ENCODE assay signal across 21 cellular contexts in the genomic region with DNA sequence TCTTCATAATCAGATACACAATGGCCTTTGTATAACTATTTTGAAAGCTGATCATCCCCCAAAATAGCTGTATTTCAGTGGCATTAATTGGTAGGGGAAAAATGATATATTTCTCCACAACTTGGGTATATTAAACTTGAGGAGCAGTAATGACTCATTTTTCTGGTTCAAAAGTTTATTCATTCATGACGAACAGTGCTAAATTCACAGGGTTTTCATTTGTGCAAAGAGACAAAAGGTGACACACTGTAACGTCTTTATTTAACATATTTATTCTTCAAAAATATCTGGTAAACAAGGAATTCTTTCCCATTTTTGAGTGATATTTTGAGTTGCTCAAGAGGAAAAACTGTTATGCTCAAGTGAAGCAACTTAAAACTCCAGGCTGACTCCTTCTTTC.
"Had no signal": no experiment of that assay in that cellular context is flagged by ENCODE, and none has a peak within 500 bp of the region (broad histone marks: within the 10 kb centered on the region; RNA-seq: fewer than 3 reads in every experiment).

No MANE protein-coding gene starts in this region.

- H3K36me3 ChIP-seq: esophagus squamous epithelium, heart right ventricle, neutrophil, spleen, tibial nerve, upper lobe of right lung, vagina had no signal

- H3K36me3 Mint-ChIP-seq: naive thymus-derived CD8-positive, alpha-beta T cell; stimulated activated memory B cell treated with anti-CD40 and anti-IgM and Interleukin-4, amounts not matched to agents 10 μg/mL and 1 μg/mL and 100 μg/mL, for 72 hours had no signal

- H3K4me3 ChIP-seq: esophagus squamous epithelium, heart right ventricle, mucosa of descending colon, psoas muscle, spleen, testis, tibial nerve, upper lobe of right lung, vagina had no signal

- H3K4me3 Mint-ChIP-seq: naive thymus-derived CD8-positive, alpha-beta T cell; stimulated activated memory B cell treated with anti-CD40 and anti-IgM and Interleukin-4, amounts not matched to agents 10 μg/mL and 1 μg/mL and 100 μg/mL, for 72 hours; stimulated activated naive CD8-positive, alpha-beta T cell treated with anti-CD3 and anti-CD28 coated beads, Interleukin-15, amount 100 ng/mL, for 72 hours had no signal

- DNase-seq: dermis blood vessel endothelial cell; esophagus squamous epithelium; foreskin melanocyte; heart right ventricle; hypothalamus; islet precursor cell; mammary epithelial cell; mucosa of descending colon; naive thymus-derived CD8-positive, alpha-beta T cell; psoas muscle; spleen; stimulated activated CD4-positive, alpha-beta T cell treated with anti-CD3 and anti-CD28 coated beads, Interleukin-15, amount 100 ng/mL, for 24 hours; stimulated activated CD4-positive, alpha-beta T cell treated with anti-CD3 and anti-CD28 coated beads, Interleukin-1b, Interleukin-23, amount 100 ng/mL, for 48 hours; stimulated activated CD4-positive, alpha-beta T cell treated with anti-CD3 and anti-CD28 coated beads, Interleukin-4, amount 100 ng/mL, for 24 hours; stimulated activated naive CD8-positive, alpha-beta T cell treated with anti-CD3 and anti-CD28 coated beads, Interleukin-15, amount 100 ng/mL, for 72 hours; testis; upper lobe of right lung had no signal

- H3K27ac Mint-ChIP-seq: naive thymus-derived CD8-positive, alpha-beta T cell; stimulated activated memory B cell treated with anti-CD40 and anti-IgM and Interleukin-4, amounts not matched to agents 10 μg/mL and 1 μg/mL and 100 μg/mL, for 72 hours; stimulated activated naive CD8-positive, alpha-beta T cell treated with anti-CD3 and anti-CD28 coated beads, Interleukin-15, amount 100 ng/mL, for 72 hours had no signal

- H3K27me3 Mint-ChIP-seq: naive thymus-derived CD8-positive, alpha-beta T cell; stimulated activated naive CD8-positive, alpha-beta T cell treated with anti-CD3 and anti-CD28 coated beads, Interleukin-15, amount 100 ng/mL, for 72 hours had no signal

- H3K9me3 Mint-ChIP-seq: naive thymus-derived CD8-positive, alpha-beta T cell; stimulated activated memory B cell treated with anti-CD40 and anti-IgM and Interleukin-4, amounts not matched to agents 10 μg/mL and 1 μg/mL and 100 μg/mL, for 72 hours; stimulated activated naive CD8-positive, alpha-beta T cell treated with anti-CD3 and anti-CD28 coated beads, Interleukin-15, amount 100 ng/mL, for 72 hours had no signal

- H3K4me1 Mint-ChIP-seq: naive thymus-derived CD8-positive, alpha-beta T cell; stimulated activated naive CD8-positive, alpha-beta T cell treated with anti-CD3 and anti-CD28 coated beads, Interleukin-15, amount 100 ng/mL, for 72 hours had no signal

- H3K27me3 ChIP-seq: esophagus squamous epithelium, heart right ventricle, neutrophil, spleen, testis, tibial nerve, upper lobe of right lung, vagina had no signal
